ENCODE assay signal across 3 cellular contexts in genomic region chr9:97497558-97498375, GRCh38. TPM values are rescaled to one million over a fixed set of nuclear protein-coding genes. Genes with fewer than 3 reads are reported as not detected.
"Had no signal": no experiment of that assay in that cellular context is flagged by ENCODE, and none has a peak within 500 bp of the region (broad histone marks: within the 10 kb centered on the region; RNA-seq: fewer than 3 reads in every experiment).

No MANE protein-coding gene starts in this region.

RNA-seq across cellular contexts. Expression of gene TMOD1, which starts 3.7 kb away (rescaled TPM):
- total RNA-seq: OCI-LY7, PC-3, SJSA1 had no signal
